ENCODE assay signal across 1 cellular context in the genomic region with DNA sequence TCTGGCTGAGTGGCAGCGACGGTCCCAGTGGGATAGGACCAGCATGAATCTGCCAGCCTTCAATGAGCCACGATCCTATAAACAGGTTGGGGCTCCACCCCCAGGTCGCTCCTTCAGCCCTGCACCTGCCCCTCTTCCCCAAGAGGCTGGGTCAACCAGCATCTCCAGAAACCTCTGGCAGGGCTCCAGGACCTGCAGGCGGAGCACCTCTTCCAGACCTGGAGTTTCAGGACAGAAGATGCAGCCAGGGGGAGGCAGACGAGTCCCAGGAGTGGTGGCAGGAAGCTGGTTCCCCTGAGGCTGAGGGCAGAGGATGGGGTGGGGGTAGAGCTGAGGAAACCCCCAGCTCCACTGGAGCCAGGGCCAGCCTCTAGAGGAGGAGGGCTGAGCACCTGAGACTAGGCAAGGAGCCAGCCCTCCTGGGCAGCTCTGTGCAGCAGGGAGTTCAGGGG.
TF ChIP-seq lines count a peak whose summit lies in the region.

TSS of gene PLA2G4D (minus strand) at position 51 of the 452 bp plus-strand sequence. CDS start 103 bp downstream, outside the sequence.

TF ChIP-seq in GM23338, 12 proteins besides CTCF, POLR2A, EP300 and RAD21 (continued from another document):
- TF ChIP-seq, protein P1, sequence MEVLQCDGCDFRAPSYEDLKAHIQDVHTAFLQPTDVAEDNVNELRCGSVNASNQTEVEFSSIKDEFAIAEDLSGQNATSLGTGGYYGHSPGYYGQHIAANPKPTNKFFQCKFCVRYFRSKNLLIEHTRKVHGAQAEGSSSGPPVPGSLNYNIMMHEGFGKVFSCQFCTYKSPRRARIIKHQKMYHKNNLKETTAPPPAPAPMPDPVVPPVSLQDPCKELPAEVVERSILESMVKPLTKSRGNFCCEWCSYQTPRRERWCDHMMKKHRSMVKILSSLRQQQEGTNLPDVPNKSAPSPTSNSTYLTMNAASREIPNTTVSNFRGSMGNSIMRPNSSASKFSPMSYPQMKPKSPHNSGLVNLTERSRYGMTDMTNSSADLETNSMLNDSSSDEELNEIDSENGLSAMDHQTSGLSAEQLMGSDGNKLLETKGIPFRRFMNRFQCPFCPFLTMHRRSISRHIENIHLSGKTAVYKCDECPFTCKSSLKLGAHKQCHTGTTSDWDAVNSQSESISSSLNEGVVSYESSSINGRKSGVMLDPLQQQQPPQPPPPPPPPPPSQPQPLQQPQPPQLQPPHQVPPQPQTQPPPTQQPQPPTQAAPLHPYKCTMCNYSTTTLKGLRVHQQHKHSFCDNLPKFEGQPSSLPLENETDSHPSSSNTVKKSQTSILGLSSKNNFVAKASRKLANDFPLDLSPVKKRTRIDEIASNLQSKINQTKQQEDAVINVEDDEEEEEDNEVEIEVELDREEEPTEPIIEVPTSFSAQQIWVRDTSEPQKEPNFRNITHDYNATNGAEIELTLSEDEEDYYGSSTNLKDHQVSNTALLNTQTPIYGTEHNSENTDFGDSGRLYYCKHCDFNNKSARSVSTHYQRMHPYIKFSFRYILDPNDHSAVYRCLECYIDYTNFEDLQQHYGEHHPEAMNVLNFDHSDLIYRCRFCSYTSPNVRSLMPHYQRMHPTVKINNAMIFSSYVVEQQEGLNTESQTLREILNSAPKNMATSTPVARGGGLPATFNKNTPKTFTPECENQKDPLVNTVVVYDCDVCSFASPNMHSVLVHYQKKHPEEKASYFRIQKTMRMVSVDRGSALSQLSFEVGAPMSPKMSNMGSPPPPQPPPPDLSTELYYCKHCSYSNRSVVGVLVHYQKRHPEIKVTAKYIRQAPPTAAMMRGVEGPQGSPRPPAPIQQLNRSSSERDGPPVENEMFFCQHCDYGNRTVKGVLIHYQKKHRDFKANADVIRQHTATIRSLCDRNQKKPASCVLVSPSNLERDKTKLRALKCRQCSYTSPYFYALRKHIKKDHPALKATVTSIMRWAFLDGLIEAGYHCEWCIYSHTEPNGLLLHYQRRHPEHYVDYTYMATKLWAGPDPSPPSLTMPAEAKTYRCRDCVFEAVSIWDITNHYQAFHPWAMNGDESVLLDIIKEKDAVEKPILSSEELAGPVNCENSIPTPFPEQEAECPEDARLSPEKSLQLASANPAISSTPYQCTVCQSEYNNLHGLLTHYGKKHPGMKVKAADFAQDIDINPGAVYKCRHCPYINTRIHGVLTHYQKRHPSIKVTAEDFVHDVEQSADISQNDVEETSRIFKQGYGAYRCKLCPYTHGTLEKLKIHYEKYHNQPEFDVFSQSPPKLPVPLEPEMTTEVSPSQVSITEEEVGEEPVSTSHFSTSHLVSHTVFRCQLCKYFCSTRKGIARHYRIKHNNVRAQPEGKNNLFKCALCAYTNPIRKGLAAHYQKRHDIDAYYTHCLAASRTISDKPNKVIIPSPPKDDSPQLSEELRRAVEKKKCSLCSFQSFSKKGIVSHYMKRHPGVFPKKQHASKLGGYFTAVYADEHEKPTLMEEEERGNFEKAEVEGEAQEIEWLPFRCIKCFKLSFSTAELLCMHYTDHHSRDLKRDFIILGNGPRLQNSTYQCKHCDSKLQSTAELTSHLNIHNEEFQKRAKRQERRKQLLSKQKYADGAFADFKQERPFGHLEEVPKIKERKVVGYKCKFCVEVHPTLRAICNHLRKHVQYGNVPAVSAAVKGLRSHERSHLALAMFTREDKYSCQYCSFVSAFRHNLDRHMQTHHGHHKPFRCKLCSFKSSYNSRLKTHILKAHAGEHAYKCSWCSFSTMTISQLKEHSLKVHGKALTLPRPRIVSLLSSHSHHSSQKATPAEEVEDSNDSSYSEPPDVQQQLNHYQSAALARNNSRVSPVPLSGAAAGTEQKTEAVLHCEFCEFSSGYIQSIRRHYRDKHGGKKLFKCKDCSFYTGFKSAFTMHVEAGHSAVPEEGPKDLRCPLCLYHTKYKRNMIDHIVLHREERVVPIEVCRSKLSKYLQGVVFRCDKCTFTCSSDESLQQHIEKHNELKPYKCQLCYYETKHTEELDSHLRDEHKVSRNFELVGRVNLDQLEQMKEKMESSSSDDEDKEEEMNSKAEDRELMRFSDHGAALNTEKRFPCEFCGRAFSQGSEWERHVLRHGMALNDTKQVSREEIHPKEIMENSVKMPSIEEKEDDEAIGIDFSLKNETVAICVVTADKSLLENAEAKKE (CRISPR knock-in tag; IDR thresholded peaks at IDR 0.05) = no peak
- no peak for TF ChIP-seq EZH2 (IDR thresholded peaks at IDR 0.05; ENCODE audit: low read depth, unreplicated experiment)
